Comparison of ENCODE assay signal across 21 cellular contexts in the genomic region with DNA sequence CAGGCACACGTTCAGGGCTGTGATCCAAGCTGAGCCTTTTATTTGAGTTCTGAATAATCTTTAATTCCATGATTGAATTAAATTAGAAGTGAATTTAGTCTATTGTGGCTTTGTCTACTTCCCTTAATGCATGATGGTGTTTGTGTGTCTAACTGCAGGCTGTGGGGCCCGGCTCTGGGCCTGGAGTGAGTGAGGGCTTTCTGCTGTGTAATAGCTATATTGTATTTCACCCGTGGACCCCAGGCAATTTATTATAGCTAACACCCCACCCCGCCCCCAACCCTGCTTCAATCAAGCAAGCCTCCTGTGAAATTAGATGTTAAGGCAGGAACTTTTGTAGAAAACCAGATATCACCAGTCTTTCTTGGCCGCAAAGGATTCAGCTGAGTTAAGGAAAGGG.
A peak's percentile ranks its signal among the peaks of the same experiment; 100 is the strongest.
DNase-seq lines count a peak whose midpoint lies in the region; ATAC-seq and TF ChIP-seq lines count a peak whose summit lies in the region.
"Had no signal": no experiment of that assay in that cellular context is flagged by ENCODE, and none has a peak within 500 bp of the region (broad histone marks: within the 10 kb centered on the region; RNA-seq: fewer than 3 reads in every experiment).

No MANE protein-coding gene starts in this region.

- ATAC-seq in right cardiac atrium: no peak
- ATAC-seq in sciatic nerve: peak; percentile 24

- TF ChIP-seq CTCF in left ventricle myocardium inferior (IDR thresholded peaks at IDR 0.05; ENCODE audit: borderline replicate concordance): no peak

- H3K4me1 ChIP-seq in left ventricle myocardium inferior (peaks cover 20% of the 10 kb centered on the region), right cardiac atrium (ENCODE audit: control insufficient read depth, insufficient read depth, low read length) (peaks cover 2% of the 10 kb centered on the region)
- H3K4me1 ChIP-seq: BE2C, Peyer's patch had no signal

- H3K9me3 ChIP-seq in left ventricle myocardium inferior (replicated peaks) (no peaks in the 10 kb centered on the region), right cardiac atrium (ENCODE audit: control insufficient read depth, low read length) (no peaks in the 10 kb centered on the region)
- H3K9me3 ChIP-seq: BE2C, Peyer's patch had no signal

- H3K27ac ChIP-seq in left ventricle myocardium inferior (replicated peaks) (peak overlapping the region; percentile 68), right cardiac atrium (ENCODE audit: low read length) (no peak overlapping the region)
- H3K27ac ChIP-seq: Peyer's patch, SK-N-MC had no signal

- H3K27me3 ChIP-seq in left ventricle myocardium inferior (ENCODE audit: low read depth) (no peaks in the 10 kb centered on the region), right cardiac atrium (ENCODE audit: control insufficient read depth, insufficient read depth) (no peaks in the 10 kb centered on the region)
- H3K27me3 ChIP-seq: BE2C, Peyer's patch had no signal

- WGBS in right cardiac atrium: 64% methylated on average over 5 of the region's 5 CpGs

- intact Hi-C loops in left ventricle myocardium inferior (cut with micrococcal nuclease): no loop called here
- intact Hi-C loops in right cardiac atrium (cut with DNase I): no loop called here
- intact Hi-C loops in sciatic nerve (cut with DNase I): no loop called here

- no peaks in the 10 kb centered on the region for H3K36me3 ChIP-seq in left ventricle myocardium inferior
- H3K36me3 ChIP-seq: BE2C, Peyer's patch had no signal

- H3K4me3 ChIP-seq in left ventricle myocardium inferior: no peak overlapping the region
- H3K4me3 ChIP-seq in right cardiac atrium (ENCODE audit: low read length): no peak overlapping the region
- H3K4me3 ChIP-seq: Peyer's patch, SK-N-MC had no signal

- no peak for DNase-seq in left ventricle myocardium inferior
- DNase-seq in right cardiac atrium: no peak
- peak; percentile 44 for DNase-seq in NCI-H69 (lab: John Stamatoyannopoulos, UW)
- DNase-seq in islet precursor cell: peak; percentile 12
- DNase-seq in sciatic nerve (ENCODE audit: low spot score): no peak
- DNase-seq in AG08395 (ENCODE audit: low spot score): no peak
- DNase-seq in ecto neural progenitor cell (ENCODE audit: low spot score): no peak
- DNase-seq in superior temporal gyrus (ENCODE audit: extremely low spot score): no peak
- DNase-seq: ACHN; BE2C; Calu3; CD4-positive, alpha-beta T cell; DMS79; H7; NCI-H1092; NCI-H1694; NCI-H2171; NCI-H510A; Peyer's patch; Right ventricle myocardium superior had no signal

Comparison
In these comparisons a context has a peak if more than half of its experiments do, and no peak if none do; other contexts are left out.
1. DNase-seq: peak in NCI-H69 (single experiment) and islet precursor cell (single experiment); none in left ventricle myocardium inferior (single experiment), right cardiac atrium (0 of 3), sciatic nerve (single experiment), AG08395 (single experiment), ecto neural progenitor cell (single experiment) and superior temporal gyrus (single experiment).